In the genomic region with DNA sequence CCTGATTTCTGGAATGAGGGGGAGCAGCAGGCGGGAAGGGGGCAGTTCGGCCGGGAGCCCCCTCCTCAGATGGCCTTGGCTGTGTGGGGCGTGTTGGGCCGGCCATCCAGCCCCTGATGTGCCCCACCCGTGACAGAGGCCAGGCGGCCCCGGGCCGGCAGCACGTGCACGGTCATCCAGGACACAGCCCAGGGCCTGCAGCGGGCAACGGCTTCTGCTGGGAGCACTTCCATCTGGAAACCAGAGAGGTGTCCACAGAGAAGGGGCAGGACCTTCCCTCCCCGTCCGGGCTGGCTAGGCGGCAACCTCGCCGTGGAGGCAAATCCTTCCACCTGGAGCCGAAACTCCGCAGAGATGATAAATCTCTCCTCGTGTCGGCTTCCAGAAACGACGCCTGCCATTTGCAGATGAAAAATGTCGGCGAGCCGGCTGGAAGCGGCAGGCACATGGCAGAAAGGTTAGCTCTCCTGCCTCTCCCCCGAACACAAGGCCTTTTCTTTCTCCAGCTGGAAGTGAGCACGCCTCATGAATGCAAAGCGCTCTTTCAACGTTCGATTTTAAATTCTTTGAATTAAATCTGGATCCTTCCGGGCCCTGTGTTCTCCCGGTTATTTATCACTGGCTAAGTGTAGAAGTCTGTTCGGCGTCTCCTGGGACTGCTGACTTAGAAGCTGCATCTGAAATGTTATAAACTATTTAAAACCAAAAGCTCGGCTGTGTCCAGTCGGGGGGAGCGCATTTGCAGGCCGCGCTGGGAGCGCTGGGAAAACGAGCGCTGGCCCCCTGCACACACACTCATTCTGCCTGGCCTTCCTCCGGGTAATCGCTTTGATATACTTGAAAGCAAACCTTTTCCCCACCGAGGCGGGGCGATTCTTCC, we compare ENCODE assay signal across 1 cellular context.
TF ChIP-seq lines count a peak whose summit lies in the region.

No MANE protein-coding gene starts in this region.

TF ChIP-seq in SK-N-SH, 30 proteins besides CTCF, POLR2A, EP300 and RAD21:
- TF ChIP-seq POLR2AphosphoS5 (IDR thresholded peaks at IDR 0.05; ENCODE audit: low read depth, low read length) (no peak), FOXM1 (IDR thresholded peaks at IDR 0.05; ENCODE audit: low read depth) (no peak), ELF1 (IDR thresholded peaks at IDR 0.05) (no peak)
- TF ChIP-seq, protein P1, sequence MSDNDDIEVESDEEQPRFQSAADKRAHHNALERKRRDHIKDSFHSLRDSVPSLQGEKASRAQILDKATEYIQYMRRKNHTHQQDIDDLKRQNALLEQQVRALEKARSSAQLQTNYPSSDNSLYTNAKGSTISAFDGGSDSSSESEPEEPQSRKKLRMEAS (IDR thresholded peaks at IDR 0.05; ENCODE audit: low read depth): no peak
- TF ChIP-seq, protein P2, sequence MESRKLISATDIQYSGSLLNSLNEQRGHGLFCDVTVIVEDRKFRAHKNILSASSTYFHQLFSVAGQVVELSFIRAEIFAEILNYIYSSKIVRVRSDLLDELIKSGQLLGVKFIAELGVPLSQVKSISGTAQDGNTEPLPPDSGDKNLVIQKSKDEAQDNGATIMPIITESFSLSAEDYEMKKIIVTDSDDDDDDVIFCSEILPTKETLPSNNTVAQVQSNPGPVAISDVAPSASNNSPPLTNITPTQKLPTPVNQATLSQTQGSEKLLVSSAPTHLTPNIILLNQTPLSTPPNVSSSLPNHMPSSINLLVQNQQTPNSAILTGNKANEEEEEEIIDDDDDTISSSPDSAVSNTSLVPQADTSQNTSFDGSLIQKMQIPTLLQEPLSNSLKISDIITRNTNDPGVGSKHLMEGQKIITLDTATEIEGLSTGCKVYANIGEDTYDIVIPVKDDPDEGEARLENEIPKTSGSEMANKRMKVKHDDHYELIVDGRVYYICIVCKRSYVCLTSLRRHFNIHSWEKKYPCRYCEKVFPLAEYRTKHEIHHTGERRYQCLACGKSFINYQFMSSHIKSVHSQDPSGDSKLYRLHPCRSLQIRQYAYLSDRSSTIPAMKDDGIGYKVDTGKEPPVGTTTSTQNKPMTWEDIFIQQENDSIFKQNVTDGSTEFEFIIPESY (IDR thresholded peaks at IDR 0.05; ENCODE audit: borderline replicate concordance, low read depth): no peak
